In genomic region chr14:74712499-74713394, GRCh38 we compare ENCODE assay signal across 1 cellular context.
TF ChIP-seq lines count a peak whose summit lies in the region.

AREL1 (minus strand) TSS chr14:74713080; CDS start chr14:74685615, 27,465 bp downstream.
FCF1 (plus strand) TSS chr14:74713144; CDS start chr14:74713198, 54 bp downstream.

TF ChIP-seq in GM23338, 12 proteins besides CTCF, POLR2A, EP300 and RAD21 (continued from another document):
- TF ChIP-seq NANOG (IDR thresholded peaks at IDR 0.05; ENCODE audit: borderline replicate concordance) (no peak), CREB1 (CRISPR knock-in tag; IDR thresholded peaks at IDR 0.05; ENCODE audit: low read depth) (peak; percentile 97), ZNF462 (CRISPR knock-in tag; IDR thresholded peaks at IDR 0.05) (no peak), EZH2phosphoT487 (IDR thresholded peaks at IDR 0.05; ENCODE audit: unreplicated experiment) (no peak), EZH2 (IDR thresholded peaks at IDR 0.05; ENCODE audit: low read depth, unreplicated experiment) (no peak), STAT1 (IDR thresholded peaks at IDR 0.05; ENCODE audit: unreplicated experiment) (no peak)
TF ChIP-seq in GM23338: peak in this region for 3.
